7 cellular contexts compared by ENCODE assay signal in genomic region chr6:111605100-111605748, GRCh38. TPM values are rescaled to one million over a fixed set of nuclear protein-coding genes. Genes with fewer than 3 reads are reported as not detected.
DNase-seq lines count a peak whose midpoint lies in the region; ATAC-seq and TF ChIP-seq lines count a peak whose summit lies in the region.

No MANE protein-coding gene starts in this region.

- H3K9me3 ChIP-seq in MM.1S (replicated peaks; ENCODE audit: insufficient read depth, low read length) (no peaks in the 10 kb centered on the region), transverse colon (no peaks in the 10 kb centered on the region)
- H3K9me3 ChIP-seq in naive thymus-derived CD4-positive, alpha-beta T cell (ENCODE audit: control insufficient read depth in 2 of 3, low read length in 3 of 3) = no peaks in the 10 kb centered on the region

- peak overlapping the region; percentile 82 for H3K4me2 ChIP-seq in MM.1S (ENCODE audit: low read depth, low read length)

- ATAC-seq in activated T-cell treated with anti-CD3 and anti-CD28 coated beads, Interleukin-2, amount 50 U/mL, for 4 hours = peak; percentile 35 to 47
- peak; percentile 56 for ATAC-seq in naive thymus-derived CD4-positive, alpha-beta T cell

- peak overlapping the region; percentile 79 for H3K27ac ChIP-seq in MM.1S (ENCODE audit: low read length)
- H3K27ac ChIP-seq in naive thymus-derived CD4-positive, alpha-beta T cell (ENCODE audit: low read depth, low read length) = peak overlapping the region; percentile 84
- H3K27ac ChIP-seq in transverse colon = peak overlapping the region; percentile 87 to 98 (median 95)

- CTCF ChIA-PET in naive thymus-derived CD4-positive, alpha-beta T cell (lab: Charles Lee) = interaction anchor here (0.6 to 1.4 kb wide), 3 partner anchors 10 to 346 kb away, joined by 3 to 5 read pairs (median 3); a partner anchor contains a TSS

- TF ChIP-seq POLR2A in transverse colon (IDR thresholded peaks at IDR 0.05) = no peak

- H2AFZ ChIP-seq in MM.1S (ENCODE audit: low read length) = peak overlapping the region; percentile 82

- peaks cover 7% of the 10 kb centered on the region for H3K36me3 Mint-ChIP-seq in activated T-cell treated with anti-CD3 and anti-CD28 coated beads, Interleukin-2, amount 50 U/mL, for 4 hours (ENCODE audit: insufficient read depth)
- peaks cover 0 to 12% (median 3%) of the 10 kb centered on the region in 5 donors for H3K36me3 Mint-ChIP-seq in naive thymus-derived CD4-positive, alpha-beta T cell

- in situ Hi-C loops in GM13976 (cut with MboI; ENCODE audit: low sequenced_read_pairs, unreplicated experiment) = no loop called here
- in situ Hi-C loops in transverse colon (cut with MboI; ENCODE audit: low pct_ligation_motif_present in 1 of 4, low pct_unique_long_range_greater_than_20kb in 1 of 4, low sequenced_read_pairs in 3 of 4) = loop anchor here in 1 of 4 donors (25.0 kb wide), 1 partner anchor 343 kb away; a partner anchor contains a TSS

- peak overlapping the region; percentile 67 for H3K9ac ChIP-seq in MM.1S (ENCODE audit: low read length)

- H3F3A ChIP-seq in MM.1S (ENCODE audit: insufficient read depth, low read length) = peaks cover 16% of the 10 kb centered on the region

- H3K4me1 Mint-ChIP-seq in activated T-cell treated with anti-CD3 and anti-CD28 coated beads, Interleukin-2, amount 50 U/mL, for 4 hours (ENCODE audit: low read depth) = peaks cover 46% of the 10 kb centered on the region
- peaks cover 25 to 61% (median 58%) of the 10 kb centered on the region in 7 donors for H3K4me1 Mint-ChIP-seq in naive thymus-derived CD4-positive, alpha-beta T cell

- H3K4me3 Mint-ChIP-seq in activated T-cell treated with anti-CD3 and anti-CD28 coated beads, Interleukin-2, amount 50 U/mL, for 4 hours = peak overlapping the region; percentile 95
- H3K4me3 Mint-ChIP-seq in naive thymus-derived CD4-positive, alpha-beta T cell = peak overlapping the region; percentile 89 to 97 (median 94)

- TF ChIP-seq CTCF in GM13976 (IDR thresholded peaks at IDR 0.05; ENCODE audit: borderline replicate concordance, control extremely low read depth, extremely low read depth, insufficient read depth, missing control alignments) = no peak
- no peak for TF ChIP-seq CTCF in MM.1S (IDR thresholded peaks at IDR 0.05; ENCODE audit: low read length)
- no peak for TF ChIP-seq CTCF in transverse colon (IDR thresholded peaks at IDR 0.05)

- H3K4me1 ChIP-seq in MM.1S (ENCODE audit: low read length) (peaks cover 6% of the 10 kb centered on the region), transverse colon (peaks cover 28 to 65% (median 62%) of the 10 kb centered on the region in 4 donors)
- peaks cover 13 to 15% of the 10 kb centered on the region in 2 donors for H3K4me1 ChIP-seq in naive thymus-derived CD4-positive, alpha-beta T cell (ENCODE audit: control insufficient read depth in 2 of 2, insufficient read depth in 2 of 2, low read length in 2 of 2)

- H3K9me2 ChIP-seq in MM.1S (replicated peaks; ENCODE audit: insufficient read depth, low read length) = no peaks in the 10 kb centered on the region

- peak; percentile 54 for TF ChIP-seq EP300 in transverse colon (IDR thresholded peaks at IDR 0.05; ENCODE audit: low read depth)

- POLR2A ChIA-PET in naive thymus-derived CD4-positive, alpha-beta T cell (lab: Charles Lee) = interaction anchor here (0.6 to 2.5 kb wide), 9 partner anchors 20 to 482 kb away, joined by 3 to 17 read pairs (median 4); partner anchors contain the start of genes FAM229B, REV3L and TUBE1

- H4K20me1 ChIP-seq in MM.1S (ENCODE audit: insufficient read depth, low read length) = no peaks in the 10 kb centered on the region

- DNase-seq in GM13976 (ENCODE audit: low spot score) = peak; percentile 55
- DNase-seq in HCEC 1CT = peak; percentile 86
- DNase-seq in MM.1S = peak; percentile 54
- no peak for DNase-seq in activated T-cell treated with anti-CD3 and anti-CD28 coated beads, Interleukin-2, amount 50 U/mL, for 4 hours
- DNase-seq in fibroblast of peridontal ligament (ENCODE audit: extremely low read depth) = peak; percentile 99
- peak in 8 of 9 donors; percentile 12 to 60 (median 34) for DNase-seq in naive thymus-derived CD4-positive, alpha-beta T cell
- DNase-seq in transverse colon = peak; percentile 64

- intact Hi-C loops in naive thymus-derived CD4-positive, alpha-beta T cell (cut with micrococcal nuclease) = loop anchor here (1.0 to 5.0 kb wide), 7 partner anchors 38 to 647 kb away; partner anchors contain the start of genes FAM229B (in 2 of the 2), REV3L (in 2 of the 2), TUBE1 (in 2 of the 2) and GTF3C6 (in 1 of the 2)
- intact Hi-C loops in transverse colon (cut with DNase I; ENCODE audit: low total_unique reads) = loop anchor here (10.0 kb wide), 1 partner anchor 120 kb away; the partner anchor contains the start of gene REV3L

- H3K27me3 ChIP-seq in MM.1S (replicated peaks; ENCODE audit: insufficient read depth, low read length) = no peaks in the 10 kb centered on the region
- H3K27me3 ChIP-seq in naive thymus-derived CD4-positive, alpha-beta T cell (ENCODE audit: control insufficient read depth in 2 of 2, insufficient read depth in 2 of 2, low read length in 2 of 2) = no peaks in the 10 kb centered on the region
- no peaks in the 10 kb centered on the region for H3K27me3 ChIP-seq in transverse colon

- H3K9me3 Mint-ChIP-seq in activated T-cell treated with anti-CD3 and anti-CD28 coated beads, Interleukin-2, amount 50 U/mL, for 4 hours = no peaks in the 10 kb centered on the region
- H3K9me3 Mint-ChIP-seq in naive thymus-derived CD4-positive, alpha-beta T cell = no peaks in the 10 kb centered on the region

- no peaks in the 10 kb centered on the region for H3K27me3 Mint-ChIP-seq in activated T-cell treated with anti-CD3 and anti-CD28 coated beads, Interleukin-2, amount 50 U/mL, for 4 hours (ENCODE audit: low read depth)
- peaks cover 0 to 2% (median 0%) of the 10 kb centered on the region in 5 donors for H3K27me3 Mint-ChIP-seq in naive thymus-derived CD4-positive, alpha-beta T cell

- H3K4me3 ChIP-seq in MM.1S (ENCODE audit: low read length) = peak overlapping the region; percentile 81
- H3K4me3 ChIP-seq in naive thymus-derived CD4-positive, alpha-beta T cell (ENCODE audit: low read length) = peak overlapping the region; percentile 85
- peak overlapping the region; percentile 28 to 68 (median 48) for H3K4me3 ChIP-seq in transverse colon

- no peaks in the 10 kb centered on the region for H3K36me3 ChIP-seq in MM.1S (replicated peaks; ENCODE audit: insufficient read depth, low read length)
- peaks cover 0 to 5% (median 0%) of the 10 kb centered on the region in 3 experiments for H3K36me3 ChIP-seq in naive thymus-derived CD4-positive, alpha-beta T cell (ENCODE audit: control insufficient read depth in 2 of 3, insufficient read depth in 3 of 3, low read length in 3 of 3)
- no peaks in the 10 kb centered on the region for H3K36me3 ChIP-seq in transverse colon

- peaks cover 23% of the 10 kb centered on the region for H3K79me2 ChIP-seq in MM.1S (ENCODE audit: low read length)

- H3K27ac Mint-ChIP-seq in naive thymus-derived CD4-positive, alpha-beta T cell = peak overlapping the region; percentile 90 to 98 (median 95)

- WGBS in transverse colon (ENCODE audit: low coverage in 1 of 2), 2 donors = 0 to 6% methylated on average over 4 to 18 of the region's 18 CpGs

RNA-seq across cellular contexts. Expression of gene TRAF3IP2, which starts 0.5 kb away (rescaled TPM):
- 10 to 100 TPM; 15.3 to 20.8 (median 19.3) TPM for total RNA-seq in activated T-cell treated with anti-CD3 and anti-CD28 coated beads, Interleukin-2, amount 50 U/mL, for 4 hours
- 10 to 100 TPM; 12.7 to 22.1 (median 21.0) TPM for total RNA-seq in naive thymus-derived CD4-positive, alpha-beta T cell
- 10 to 100 TPM; 16.8 to 21.0 TPM for polyA plus RNA-seq in naive thymus-derived CD4-positive, alpha-beta T cell
- total RNA-seq in transverse colon = 10 to 100 TPM; 33.0 to 57.8 (median 54.5) TPM
